14 cellular contexts compared by ENCODE assay signal in genomic region chr4:99921174-99921573, GRCh38.
"Had no signal": no experiment of that assay in that cellular context is flagged by ENCODE, and none has a peak within 500 bp of the region (broad histone marks: within the 10 kb centered on the region; RNA-seq: fewer than 3 reads in every experiment).

No MANE protein-coding gene starts in this region.

- H3K4me1 ChIP-seq: spleen, testis had no signal

- DNase-seq: activated CD4-positive, alpha-beta T cell treated with anti-CD3 and anti-CD28 coated beads for 48 hours; islet precursor cell; ovary; SHP77; sigmoid colon; SK-N-SH; spleen; stomach; testis; WERI-Rb-1 had no signal

- H3K4me3 ChIP-seq: lung, ovary, sigmoid colon, spleen, stomach, testis had no signal

- H3K4me3 Mint-ChIP-seq: mesothelial cell of epicardium, neural crest cell had no signal

- H3K36me3 ChIP-seq: ovary had no signal

- H3K27ac ChIP-seq: ovary, sigmoid colon, spleen, stomach, testis, WERI-Rb-1 had no signal

- H3K9me3 ChIP-seq: SK-N-SH, testis had no signal

- H3K27me3 ChIP-seq: ovary, sigmoid colon, spleen, stomach, testis had no signal

- H3K4me1 Mint-ChIP-seq: mesothelial cell of epicardium, neural crest cell had no signal

- H3K27ac Mint-ChIP-seq: activated T-helper 2 cell treated with anti-CD3 and anti-CD28 coated beads, Interferon-gamma antibody, Interleukin-2, Interleukin-4, amounts not matched to agents 10 μg/mL and 5 μg/mL and 100 μg/mL, durations not matched to agents 14 hours and 24 hours and 36 hours; mesothelial cell of epicardium had no signal
